26 cellular contexts compared by ENCODE assay signal in genomic region chr1:116266864-116267212, GRCh38.
"Had no signal": no experiment of that assay in that cellular context is flagged by ENCODE, and none has a peak within 500 bp of the region (broad histone marks: within the 10 kb centered on the region; RNA-seq: fewer than 3 reads in every experiment).

No MANE protein-coding gene starts in this region.

- H3K4me3 Mint-ChIP-seq: immature natural killer cell; mesothelial cell of epicardium; naive B cell; natural killer cell treated with Interleukin-12 subunit alpha and Interleukin-12 subunit beta and Interleukin-15 and Interleukin-18, amount 100 ng/mL, for 72 hours; neural crest cell; stimulated activated effector memory CD8-positive, alpha-beta T cell treated with anti-CD3 and anti-CD28 coated beads, Interleukin-12 subunit alpha, Interleukin-12 subunit beta, amount 100 ng/mL, for 72 hours; type B pancreatic cell had no signal

- H3K9me3 Mint-ChIP-seq: immature natural killer cell; mesothelial cell of epicardium; naive B cell; natural killer cell treated with Interleukin-12 subunit alpha and Interleukin-12 subunit beta and Interleukin-15 and Interleukin-18, amount 100 ng/mL, for 72 hours; neural crest cell; stimulated activated effector memory CD8-positive, alpha-beta T cell treated with anti-CD3 and anti-CD28 coated beads, Interleukin-12 subunit alpha, Interleukin-12 subunit beta, amount 100 ng/mL, for 72 hours; type B pancreatic cell had no signal

- H3K27ac Mint-ChIP-seq: immature natural killer cell; mesothelial cell of epicardium; naive B cell; natural killer cell treated with Interleukin-12 subunit alpha and Interleukin-12 subunit beta and Interleukin-15 and Interleukin-18, amount 100 ng/mL, for 72 hours; progenitor cell of endocrine pancreas; stimulated activated effector memory CD8-positive, alpha-beta T cell treated with anti-CD3 and anti-CD28 coated beads, Interleukin-12 subunit alpha, Interleukin-12 subunit beta, amount 100 ng/mL, for 72 hours; type B pancreatic cell had no signal

- H3K4me1 Mint-ChIP-seq: immature natural killer cell had no signal

- H3K9me3 ChIP-seq: mucosa of descending colon, neutrophil, pancreas, stomach, testis, tibial artery had no signal

- H3K27me3 Mint-ChIP-seq: type B pancreatic cell had no signal

- H3K4me3 ChIP-seq: dorsolateral prefrontal cortex, lung, mucosa of descending colon, pancreas, stomach, testis, tibial artery had no signal

- H3K36me3 ChIP-seq: neutrophil, pancreas, stomach, tibial artery had no signal

- H3K27ac ChIP-seq: epithelial cell of prostate, neutrophil, pancreas, stomach, testis, tibial artery had no signal

- H3K27me3 ChIP-seq: dorsolateral prefrontal cortex, neutrophil, pancreas, stomach, testis, tibial artery had no signal

- H3K36me3 Mint-ChIP-seq: immature natural killer cell; mesothelial cell of epicardium; naive B cell; natural killer cell treated with Interleukin-12 subunit alpha and Interleukin-12 subunit beta and Interleukin-15 and Interleukin-18, amount 100 ng/mL, for 72 hours; stimulated activated effector memory CD8-positive, alpha-beta T cell treated with anti-CD3 and anti-CD28 coated beads, Interleukin-12 subunit alpha, Interleukin-12 subunit beta, amount 100 ng/mL, for 72 hours; type B pancreatic cell had no signal

- ATAC-seq: left lobe of liver; mucosa of descending colon; natural killer cell treated with Interleukin-12 subunit alpha and Interleukin-12 subunit beta and Interleukin-15 and Interleukin-18, amount 100 ng/mL, for 72 hours; pancreas; sciatic nerve; stimulated activated effector memory CD8-positive, alpha-beta T cell treated with anti-CD3 and anti-CD28 coated beads, Interleukin-12 subunit alpha, Interleukin-12 subunit beta, amount 100 ng/mL, for 72 hours had no signal

- DNase-seq: dorsolateral prefrontal cortex; effector CD4-positive, alpha-beta T cell; hypothalamus; immature natural killer cell; islet precursor cell; mesenchymal stem cell; mucosa of descending colon; naive B cell; pancreas; stimulated activated CD4-positive, alpha-beta T cell treated with anti-CD3 and anti-CD28 coated beads, Interleukin-2, amount 100 ng/mL, for 24 hours; stimulated activated CD4-positive, alpha-beta T cell treated with anti-CD3 and anti-CD28 coated beads, Interleukin-4, amount 100 ng/mL, for 24 hours; stimulated activated naive CD4-positive, alpha-beta T cell treated with Interleukin-2 at 50 U/mL for 16 hours; stomach; testis; tibial artery had no signal

- H3K4me1 ChIP-seq: pancreas, stomach, testis, tibial artery had no signal
